ENCODE assay signal across 1 cellular context in the genomic region with DNA sequence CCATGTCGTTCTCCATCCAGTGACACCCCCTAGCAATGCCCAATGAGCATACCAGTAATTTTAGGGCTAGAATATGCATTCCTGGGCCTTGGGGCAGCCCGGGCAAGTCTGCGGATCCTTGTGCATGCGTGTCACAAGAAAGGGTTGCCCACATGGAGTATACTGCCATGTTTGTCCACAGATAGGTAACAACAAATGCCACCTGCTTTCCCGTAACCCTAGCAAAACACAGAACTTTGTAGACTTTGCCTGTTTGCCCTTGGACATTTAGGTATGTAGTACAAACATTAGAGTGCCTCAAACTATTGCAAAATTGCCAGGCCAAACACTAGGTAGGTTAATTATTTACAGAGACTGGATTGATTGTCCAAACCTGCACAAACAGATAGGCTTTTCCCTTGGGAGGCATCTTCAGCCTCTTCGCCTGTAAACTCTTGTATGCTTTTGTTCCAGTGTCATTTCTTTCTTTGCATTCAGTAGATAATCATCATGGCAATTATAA.
TF ChIP-seq lines count a peak whose summit lies in the region.

No MANE protein-coding gene starts in this region.

TF ChIP-seq in HepG2, 621 proteins besides CTCF, POLR2A, EP300 and RAD21 (continued from another document and continues in another):
- TF ChIP-seq HDAC1 (CRISPR knock-in tag; IDR thresholded peaks at IDR 0.05) (peak; percentile 87), ZSCAN31 (CRISPR knock-in tag; IDR thresholded peaks at IDR 0.05; ENCODE audit: low read depth) (peak; percentile 70), NR3C1 (CRISPR knock-in tag; IDR thresholded peaks at IDR 0.05) (no peak), JARID2 (CRISPR knock-in tag; IDR thresholded peaks at IDR 0.05; ENCODE audit: insufficient replicate concordance) (peak; percentile 71), CENPT (CRISPR knock-in tag; IDR thresholded peaks at IDR 0.05; ENCODE audit: low read depth) (no peak), ZNF777 (CRISPR knock-in tag; IDR thresholded peaks at IDR 0.05) (no peak; the same call in 1 of the 2 replicates), CEBPG (CRISPR knock-in tag; IDR thresholded peaks at IDR 0.05) (peak; percentile 95), SP1 (IDR thresholded peaks at IDR 0.05) (no peak), SP1 (CRISPR knock-in tag; IDR thresholded peaks at IDR 0.05) (no peak), ZNF207 (IDR thresholded peaks at IDR 0.05; ENCODE audit: borderline replicate concordance) (no peak), SMAD3 (CRISPR knock-in tag; IDR thresholded peaks at IDR 0.05) (peak; percentile 98), SPEN (CRISPR knock-in tag; IDR thresholded peaks at IDR 0.05; ENCODE audit: low read depth) (peak; percentile 58; the same call in 1 of the 2 replicates), DR1 (CRISPR knock-in tag; IDR thresholded peaks at IDR 0.05) (no peak), JDP2 (CRISPR knock-in tag; IDR thresholded peaks at IDR 0.05; ENCODE audit: borderline replicate concordance) (peak; percentile 73; the same call in 1 of the 2 replicates), ZNF138 (CRISPR knock-in tag; IDR thresholded peaks at IDR 0.05; ENCODE audit: low read depth) (no peak), ZNF225 (CRISPR knock-in tag; IDR thresholded peaks at IDR 0.05) (peak; percentile 67; the same call in 1 of the 2 replicates), MTF1 (CRISPR knock-in tag; IDR thresholded peaks at IDR 0.05) (no peak), SNAI1 (CRISPR knock-in tag; IDR thresholded peaks at IDR 0.05; ENCODE audit: borderline replicate concordance) (0 out of 2 replicates have a peak, but pooled peaks have one; percentile 70), WIZ (CRISPR knock-in tag; IDR thresholded peaks at IDR 0.05) (peak; percentile 80), ZNF773 (CRISPR knock-in tag; IDR thresholded peaks at IDR 0.05; ENCODE audit: borderline replicate concordance) (no peak), ZNF451 (CRISPR knock-in tag; IDR thresholded peaks at IDR 0.05) (0 out of 2 replicates have a peak, but pooled peaks have one; percentile 49), HCFC1 (IDR thresholded peaks at IDR 0.05; ENCODE audit: low read depth, low read length) (no peak), RARG (CRISPR knock-in tag; IDR thresholded peaks at IDR 0.05; ENCODE audit: low read depth) (0 out of 2 replicates have a peak, but pooled peaks have one; percentile 81), ZNF468 (CRISPR knock-in tag; IDR thresholded peaks at IDR 0.05) (no peak), GLI4 (CRISPR knock-in tag; IDR thresholded peaks at IDR 0.05; ENCODE audit: borderline replicate concordance) (no peak; the same call in 1 of the 2 replicates), POLR2AphosphoS5 (IDR thresholded peaks at IDR 0.05; ENCODE audit: low read depth, low read length) (no peak), SNRNP70 (IDR thresholded peaks at IDR 0.05; ENCODE audit: low read depth, low read length) (no peak), REXO4 (CRISPR knock-in tag; IDR thresholded peaks at IDR 0.05; ENCODE audit: borderline replicate concordance) (no peak), ZNF235 (CRISPR knock-in tag; IDR thresholded peaks at IDR 0.05; ENCODE audit: borderline replicate concordance) (no peak), U2AF1 (optimal IDR thresholded peaks at IDR 0.05; ENCODE audit: low read depth, low read length) (no peak), NFKB2 (CRISPR knock-in tag; IDR thresholded peaks at IDR 0.05; ENCODE audit: borderline replicate concordance) (no peak), ZFP36L1 (CRISPR knock-in tag; IDR thresholded peaks at IDR 0.05) (peak; percentile 95; the same call in 1 of the 2 replicates), HOXD1 (CRISPR knock-in tag; IDR thresholded peaks at IDR 0.05) (peak; percentile 94), FOXJ3 (CRISPR knock-in tag; IDR thresholded peaks at IDR 0.05; ENCODE audit: borderline replicate concordance) (peak; percentile 100), ZNF7 (CRISPR knock-in tag; IDR thresholded peaks at IDR 0.05) (no peak), SYNCRIP (IDR thresholded peaks at IDR 0.05; ENCODE audit: insufficient read depth, low read depth, low read length) (no peak), ATF7-NPFF (CRISPR knock-in tag; IDR thresholded peaks at IDR 0.05; ENCODE audit: low read depth) (peak; percentile 23; the same call in 1 of the 2 replicates), TEAD2 (CRISPR knock-in tag; IDR thresholded peaks at IDR 0.05) (no peak), RAD51 (IDR thresholded peaks at IDR 0.05; ENCODE audit: borderline replicate concordance) (0 out of 2 replicates have a peak, but pooled peaks have one; percentile 7)
- TF ChIP-seq, protein P1, sequence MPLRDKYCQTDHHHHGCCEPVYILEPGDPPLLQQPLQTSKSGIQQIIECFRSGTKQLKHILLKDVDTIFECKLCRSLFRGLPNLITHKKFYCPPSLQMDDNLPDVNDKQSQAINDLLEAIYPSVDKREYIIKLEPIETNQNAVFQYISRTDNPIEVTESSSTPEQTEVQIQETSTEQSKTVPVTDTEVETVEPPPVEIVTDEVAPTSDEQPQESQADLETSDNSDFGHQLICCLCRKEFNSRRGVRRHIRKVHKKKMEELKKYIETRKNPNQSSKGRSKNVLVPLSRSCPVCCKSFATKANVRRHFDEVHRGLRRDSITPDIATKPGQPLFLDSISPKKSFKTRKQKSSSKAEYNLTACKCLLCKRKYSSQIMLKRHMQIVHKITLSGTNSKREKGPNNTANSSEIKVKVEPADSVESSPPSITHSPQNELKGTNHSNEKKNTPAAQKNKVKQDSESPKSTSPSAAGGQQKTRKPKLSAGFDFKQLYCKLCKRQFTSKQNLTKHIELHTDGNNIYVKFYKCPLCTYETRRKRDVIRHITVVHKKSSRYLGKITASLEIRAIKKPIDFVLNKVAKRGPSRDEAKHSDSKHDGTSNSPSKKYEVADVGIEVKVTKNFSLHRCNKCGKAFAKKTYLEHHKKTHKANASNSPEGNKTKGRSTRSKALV (CRISPR knock-in tag; IDR thresholded peaks at IDR 0.05) = peak; percentile 91
- TF ChIP-seq, protein P2, sequence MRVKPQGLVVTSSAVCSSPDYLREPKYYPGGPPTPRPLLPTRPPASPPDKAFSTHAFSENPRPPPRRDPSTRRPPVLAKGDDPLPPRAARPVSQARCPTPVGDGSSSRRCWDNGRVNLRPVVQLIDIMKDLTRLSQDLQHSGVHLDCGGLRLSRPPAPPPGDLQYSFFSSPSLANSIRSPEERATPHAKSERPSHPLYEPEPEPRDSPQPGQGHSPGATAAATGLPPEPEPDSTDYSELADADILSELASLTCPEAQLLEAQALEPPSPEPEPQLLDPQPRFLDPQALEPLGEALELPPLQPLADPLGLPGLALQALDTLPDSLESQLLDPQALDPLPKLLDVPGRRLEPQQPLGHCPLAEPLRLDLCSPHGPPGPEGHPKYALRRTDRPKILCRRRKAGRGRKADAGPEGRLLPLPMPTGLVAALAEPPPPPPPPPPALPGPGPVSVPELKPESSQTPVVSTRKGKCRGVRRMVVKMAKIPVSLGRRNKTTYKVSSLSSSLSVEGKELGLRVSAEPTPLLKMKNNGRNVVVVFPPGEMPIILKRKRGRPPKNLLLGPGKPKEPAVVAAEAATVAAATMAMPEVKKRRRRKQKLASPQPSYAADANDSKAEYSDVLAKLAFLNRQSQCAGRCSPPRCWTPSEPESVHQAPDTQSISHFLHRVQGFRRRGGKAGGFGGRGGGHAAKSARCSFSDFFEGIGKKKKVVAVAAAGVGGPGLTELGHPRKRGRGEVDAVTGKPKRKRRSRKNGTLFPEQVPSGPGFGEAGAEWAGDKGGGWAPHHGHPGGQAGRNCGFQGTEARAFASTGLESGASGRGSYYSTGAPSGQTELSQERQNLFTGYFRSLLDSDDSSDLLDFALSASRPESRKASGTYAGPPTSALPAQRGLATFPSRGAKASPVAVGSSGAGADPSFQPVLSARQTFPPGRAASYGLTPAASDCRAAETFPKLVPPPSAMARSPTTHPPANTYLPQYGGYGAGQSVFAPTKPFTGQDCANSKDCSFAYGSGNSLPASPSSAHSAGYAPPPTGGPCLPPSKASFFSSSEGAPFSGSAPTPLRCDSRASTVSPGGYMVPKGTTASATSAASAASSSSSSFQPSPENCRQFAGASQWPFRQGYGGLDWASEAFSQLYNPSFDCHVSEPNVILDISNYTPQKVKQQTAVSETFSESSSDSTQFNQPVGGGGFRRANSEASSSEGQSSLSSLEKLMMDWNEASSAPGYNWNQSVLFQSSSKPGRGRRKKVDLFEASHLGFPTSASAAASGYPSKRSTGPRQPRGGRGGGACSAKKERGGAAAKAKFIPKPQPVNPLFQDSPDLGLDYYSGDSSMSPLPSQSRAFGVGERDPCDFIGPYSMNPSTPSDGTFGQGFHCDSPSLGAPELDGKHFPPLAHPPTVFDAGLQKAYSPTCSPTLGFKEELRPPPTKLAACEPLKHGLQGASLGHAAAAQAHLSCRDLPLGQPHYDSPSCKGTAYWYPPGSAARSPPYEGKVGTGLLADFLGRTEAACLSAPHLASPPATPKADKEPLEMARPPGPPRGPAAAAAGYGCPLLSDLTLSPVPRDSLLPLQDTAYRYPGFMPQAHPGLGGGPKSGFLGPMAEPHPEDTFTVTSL (CRISPR knock-in tag; IDR thresholded peaks at IDR 0.05; ENCODE audit: borderline replicate concordance) = peak; percentile 97
- TF ChIP-seq, protein P3, sequence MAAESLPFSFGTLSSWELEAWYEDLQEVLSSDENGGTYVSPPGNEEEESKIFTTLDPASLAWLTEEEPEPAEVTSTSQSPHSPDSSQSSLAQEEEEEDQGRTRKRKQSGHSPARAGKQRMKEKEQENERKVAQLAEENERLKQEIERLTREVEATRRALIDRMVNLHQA (CRISPR knock-in tag; IDR thresholded peaks at IDR 0.05) = no peak
- TF ChIP-seq, protein P4, sequence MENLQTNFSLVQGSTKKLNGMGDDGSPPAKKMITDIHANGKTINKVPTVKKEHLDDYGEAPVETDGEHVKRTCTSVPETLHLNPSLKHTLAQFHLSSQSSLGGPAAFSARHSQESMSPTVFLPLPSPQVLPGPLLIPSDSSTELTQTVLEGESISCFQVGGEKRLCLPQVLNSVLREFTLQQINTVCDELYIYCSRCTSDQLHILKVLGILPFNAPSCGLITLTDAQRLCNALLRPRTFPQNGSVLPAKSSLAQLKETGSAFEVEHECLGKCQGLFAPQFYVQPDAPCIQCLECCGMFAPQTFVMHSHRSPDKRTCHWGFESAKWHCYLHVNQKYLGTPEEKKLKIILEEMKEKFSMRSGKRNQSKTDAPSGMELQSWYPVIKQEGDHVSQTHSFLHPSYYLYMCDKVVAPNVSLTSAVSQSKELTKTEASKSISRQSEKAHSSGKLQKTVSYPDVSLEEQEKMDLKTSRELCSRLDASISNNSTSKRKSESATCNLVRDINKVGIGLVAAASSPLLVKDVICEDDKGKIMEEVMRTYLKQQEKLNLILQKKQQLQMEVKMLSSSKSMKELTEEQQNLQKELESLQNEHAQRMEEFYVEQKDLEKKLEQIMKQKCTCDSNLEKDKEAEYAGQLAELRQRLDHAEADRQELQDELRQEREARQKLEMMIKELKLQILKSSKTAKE (CRISPR knock-in tag; IDR thresholded peaks at IDR 0.05; ENCODE audit: borderline replicate concordance) = 0 out of 2 replicates have a peak, but pooled peaks have one; percentile 70
- TF ChIP-seq, protein P5, sequence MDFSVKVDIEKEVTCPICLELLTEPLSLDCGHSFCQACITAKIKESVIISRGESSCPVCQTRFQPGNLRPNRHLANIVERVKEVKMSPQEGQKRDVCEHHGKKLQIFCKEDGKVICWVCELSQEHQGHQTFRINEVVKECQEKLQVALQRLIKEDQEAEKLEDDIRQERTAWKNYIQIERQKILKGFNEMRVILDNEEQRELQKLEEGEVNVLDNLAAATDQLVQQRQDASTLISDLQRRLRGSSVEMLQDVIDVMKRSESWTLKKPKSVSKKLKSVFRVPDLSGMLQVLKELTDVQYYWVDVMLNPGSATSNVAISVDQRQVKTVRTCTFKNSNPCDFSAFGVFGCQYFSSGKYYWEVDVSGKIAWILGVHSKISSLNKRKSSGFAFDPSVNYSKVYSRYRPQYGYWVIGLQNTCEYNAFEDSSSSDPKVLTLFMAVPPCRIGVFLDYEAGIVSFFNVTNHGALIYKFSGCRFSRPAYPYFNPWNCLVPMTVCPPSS (IDR thresholded peaks at IDR 0.05) = no peak
- TF ChIP-seq, protein P6, sequence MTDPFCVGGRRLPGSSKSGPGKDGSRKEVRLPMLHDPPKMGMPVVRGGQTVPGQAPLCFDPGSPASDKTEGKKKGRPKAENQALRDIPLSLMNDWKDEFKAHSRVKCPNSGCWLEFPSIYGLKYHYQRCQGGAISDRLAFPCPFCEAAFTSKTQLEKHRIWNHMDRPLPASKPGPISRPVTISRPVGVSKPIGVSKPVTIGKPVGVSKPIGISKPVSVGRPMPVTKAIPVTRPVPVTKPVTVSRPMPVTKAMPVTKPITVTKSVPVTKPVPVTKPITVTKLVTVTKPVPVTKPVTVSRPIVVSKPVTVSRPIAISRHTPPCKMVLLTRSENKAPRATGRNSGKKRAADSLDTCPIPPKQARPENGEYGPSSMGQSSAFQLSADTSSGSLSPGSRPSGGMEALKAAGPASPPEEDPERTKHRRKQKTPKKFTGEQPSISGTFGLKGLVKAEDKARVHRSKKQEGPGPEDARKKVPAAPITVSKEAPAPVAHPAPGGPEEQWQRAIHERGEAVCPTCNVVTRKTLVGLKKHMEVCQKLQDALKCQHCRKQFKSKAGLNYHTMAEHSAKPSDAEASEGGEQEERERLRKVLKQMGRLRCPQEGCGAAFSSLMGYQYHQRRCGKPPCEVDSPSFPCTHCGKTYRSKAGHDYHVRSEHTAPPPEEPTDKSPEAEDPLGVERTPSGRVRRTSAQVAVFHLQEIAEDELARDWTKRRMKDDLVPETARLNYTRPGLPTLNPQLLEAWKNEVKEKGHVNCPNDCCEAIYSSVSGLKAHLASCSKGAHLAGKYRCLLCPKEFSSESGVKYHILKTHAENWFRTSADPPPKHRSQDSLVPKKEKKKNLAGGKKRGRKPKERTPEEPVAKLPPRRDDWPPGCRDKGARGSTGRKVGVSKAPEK (CRISPR knock-in tag; IDR thresholded peaks at IDR 0.05; ENCODE audit: borderline replicate concordance) = no peak
- TF ChIP-seq, protein P7, sequence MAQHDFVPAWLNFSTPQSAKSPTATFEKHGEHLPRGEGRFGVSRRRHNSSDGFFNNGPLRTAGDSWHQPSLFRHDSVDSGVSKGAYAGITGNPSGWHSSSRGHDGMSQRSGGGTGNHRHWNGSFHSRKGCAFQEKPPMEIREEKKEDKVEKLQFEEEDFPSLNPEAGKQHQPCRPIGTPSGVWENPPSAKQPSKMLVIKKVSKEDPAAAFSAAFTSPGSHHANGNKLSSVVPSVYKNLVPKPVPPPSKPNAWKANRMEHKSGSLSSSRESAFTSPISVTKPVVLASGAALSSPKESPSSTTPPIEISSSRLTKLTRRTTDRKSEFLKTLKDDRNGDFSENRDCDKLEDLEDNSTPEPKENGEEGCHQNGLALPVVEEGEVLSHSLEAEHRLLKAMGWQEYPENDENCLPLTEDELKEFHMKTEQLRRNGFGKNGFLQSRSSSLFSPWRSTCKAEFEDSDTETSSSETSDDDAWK (CRISPR knock-in tag; IDR thresholded peaks at IDR 0.05) = no peak
- TF ChIP-seq, protein P8, sequence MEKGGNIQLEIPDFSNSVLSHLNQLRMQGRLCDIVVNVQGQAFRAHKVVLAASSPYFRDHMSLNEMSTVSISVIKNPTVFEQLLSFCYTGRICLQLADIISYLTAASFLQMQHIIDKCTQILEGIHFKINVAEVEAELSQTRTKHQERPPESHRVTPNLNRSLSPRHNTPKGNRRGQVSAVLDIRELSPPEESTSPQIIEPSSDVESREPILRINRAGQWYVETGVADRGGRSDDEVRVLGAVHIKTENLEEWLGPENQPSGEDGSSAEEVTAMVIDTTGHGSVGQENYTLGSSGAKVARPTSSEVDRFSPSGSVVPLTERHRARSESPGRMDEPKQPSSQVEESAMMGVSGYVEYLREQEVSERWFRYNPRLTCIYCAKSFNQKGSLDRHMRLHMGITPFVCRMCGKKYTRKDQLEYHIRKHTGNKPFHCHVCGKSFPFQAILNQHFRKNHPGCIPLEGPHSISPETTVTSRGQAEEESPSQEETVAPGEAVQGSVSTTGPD (CRISPR knock-in tag; IDR thresholded peaks at IDR 0.05) = peak; percentile 94
- TF ChIP-seq, protein P9, sequence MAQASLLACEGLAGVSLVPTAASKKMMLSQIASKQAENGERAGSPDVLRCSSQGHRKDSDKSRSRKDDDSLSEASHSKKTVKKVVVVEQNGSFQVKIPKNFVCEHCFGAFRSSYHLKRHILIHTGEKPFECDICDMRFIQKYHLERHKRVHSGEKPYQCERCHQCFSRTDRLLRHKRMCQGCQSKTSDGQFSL (CRISPR knock-in tag; IDR thresholded peaks at IDR 0.05) = no peak
